In the genomic region with DNA sequence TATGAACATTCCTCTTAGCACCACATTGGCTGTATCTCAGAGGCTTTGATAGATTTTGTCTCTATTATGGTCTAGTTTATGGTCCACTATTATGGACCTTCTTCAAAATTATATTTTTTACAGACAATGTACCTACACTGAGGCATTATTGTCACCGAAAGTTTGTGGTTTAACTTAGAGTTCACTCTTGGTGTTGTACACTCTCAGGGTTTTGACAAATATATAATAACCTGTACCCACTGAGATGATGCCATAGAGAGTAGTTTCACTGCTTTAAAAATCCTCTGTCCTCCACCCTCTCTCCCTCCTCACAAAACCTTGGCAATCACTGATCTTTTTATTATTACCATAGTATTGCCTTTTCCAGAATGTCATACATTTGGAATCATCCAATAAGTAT, we compare ENCODE assay signal across 25 cellular contexts.
"Had no signal": no experiment of that assay in that cellular context is flagged by ENCODE, and none has a peak within 500 bp of the region (broad histone marks: within the 10 kb centered on the region; RNA-seq: fewer than 3 reads in every experiment).

No MANE protein-coding gene starts in this region.

- H3K4me1 ChIP-seq: colonic mucosa, esophagus muscularis mucosa, esophagus squamous epithelium, foreskin keratinocyte, gastrocnemius medialis, gastroesophageal sphincter, heart left ventricle, heart right ventricle had no signal

- H3K9me3 Mint-ChIP-seq: endodermal cell had no signal

- H3K27ac ChIP-seq: colonic mucosa, coronary artery, dorsolateral prefrontal cortex, epithelial cell of prostate, esophagus muscularis mucosa, esophagus squamous epithelium, foreskin keratinocyte, gastrocnemius medialis, gastroesophageal sphincter, heart left ventricle, heart right ventricle had no signal

- H3K27ac Mint-ChIP-seq: dendritic cell treated with granulocyte-macrophage colony-stimulating factor and Interleukin-4, amounts not matched to agents 40 ng/mL and 50 ng/mL, for 4 days; effector memory CD8-positive, alpha-beta T cell; endodermal cell had no signal

- H3K4me1 Mint-ChIP-seq: endodermal cell had no signal

- DNase-seq: colonic mucosa; cortex of kidney; dermis blood vessel endothelial cell; dorsolateral prefrontal cortex; effector CD4-positive, alpha-beta T cell; effector CD8-positive, alpha-beta T cell; effector memory CD4-positive, alpha-beta T cell; effector memory CD8-positive, alpha-beta T cell; endodermal cell; erythroblast; esophagus squamous epithelium; foreskin fibroblast; foreskin keratinocyte; foreskin melanocyte; gastrocnemius medialis; glutamatergic neuron; head of caudate nucleus; heart left ventricle; heart right ventricle had no signal

- H3K27me3 ChIP-seq: colonic mucosa, dorsolateral prefrontal cortex, esophagus muscularis mucosa, esophagus squamous epithelium, foreskin keratinocyte, gastrocnemius medialis, gastroesophageal sphincter, heart left ventricle, heart right ventricle had no signal

- ATAC-seq: effector memory CD8-positive, alpha-beta T cell; esophagus mucosa; foreskin keratinocyte; gastrocnemius medialis; gastroesophageal sphincter; heart left ventricle; heart right ventricle had no signal

- H3K4me3 Mint-ChIP-seq: dendritic cell treated with granulocyte-macrophage colony-stimulating factor and Interleukin-4, amounts not matched to agents 40 ng/mL and 50 ng/mL, for 4 days; effector memory CD8-positive, alpha-beta T cell; endodermal cell had no signal

- H3K4me3 ChIP-seq: colonic mucosa, coronary artery, dorsolateral prefrontal cortex, esophagus muscularis mucosa, esophagus squamous epithelium, gastrocnemius medialis, gastroesophageal sphincter, heart left ventricle, heart right ventricle had no signal

- H3K27me3 Mint-ChIP-seq: dendritic cell treated with granulocyte-macrophage colony-stimulating factor and Interleukin-4, amounts not matched to agents 40 ng/mL and 50 ng/mL, for 4 days; effector memory CD8-positive, alpha-beta T cell had no signal

- H3K9me3 ChIP-seq: colonic mucosa, esophagus muscularis mucosa, esophagus squamous epithelium, gastrocnemius medialis had no signal

- H3K36me3 ChIP-seq: colonic mucosa, esophagus muscularis mucosa, esophagus squamous epithelium, gastrocnemius medialis, gastroesophageal sphincter, heart left ventricle, heart right ventricle had no signal
